In the genomic region with DNA sequence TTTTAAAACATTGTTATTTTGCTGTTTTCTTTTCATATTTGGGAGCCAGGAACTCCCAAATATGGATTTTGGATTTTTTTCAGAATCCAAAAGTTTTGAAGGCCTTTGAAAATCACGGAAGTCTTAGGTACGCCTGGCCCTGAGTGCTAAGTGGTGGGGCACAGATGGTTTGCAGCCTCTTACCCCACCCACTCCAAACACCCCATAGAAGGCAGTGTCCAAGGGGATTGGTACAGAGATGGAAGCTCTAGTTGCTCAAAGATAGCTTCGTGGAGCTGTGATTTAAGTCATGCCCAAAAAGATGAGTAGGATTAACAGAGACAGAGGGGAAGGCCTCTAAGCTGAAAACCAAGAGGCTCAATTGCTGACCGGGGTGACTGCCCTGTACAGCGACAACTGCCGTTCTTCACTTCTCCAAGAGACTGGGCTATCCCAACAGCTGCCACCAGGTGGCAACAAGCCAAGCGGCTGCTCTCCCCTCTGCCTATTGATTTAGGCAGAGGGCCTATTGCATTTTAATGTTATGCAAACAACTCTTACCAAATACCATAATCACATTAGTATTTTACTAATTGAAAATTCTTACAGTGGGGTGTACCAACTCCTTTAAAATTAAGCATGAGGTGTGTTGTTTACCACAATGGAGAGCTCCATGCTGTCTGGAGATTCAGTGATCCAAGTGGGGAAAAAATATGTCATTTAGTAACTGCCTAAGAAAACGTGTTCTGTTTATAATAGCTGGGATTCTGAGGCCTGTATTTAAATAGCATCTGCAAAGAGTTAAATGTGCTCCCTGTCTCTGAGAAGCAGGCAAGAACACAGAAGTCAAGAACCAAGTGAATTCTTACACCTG, we compare ENCODE assay signal across 8 cellular contexts.
A peak's percentile ranks its signal among the peaks of the same experiment; 100 is the strongest.
DNase-seq lines count a peak whose midpoint lies in the region; FAIRE-seq and TF ChIP-seq lines count a peak whose summit lies in the region.

No MANE protein-coding gene starts in this region.

- H3K4me1 ChIP-seq in MM.1S (ENCODE audit: low read length), result no peaks in the 10 kb centered on the region
- no peaks in the 10 kb centered on the region for H3K4me1 ChIP-seq in SJCRH30
- H3K4me1 ChIP-seq in thyroid gland, result no peaks in the 10 kb centered on the region

- no peak overlapping the region for H3K4me2 ChIP-seq in MM.1S (ENCODE audit: low read depth, low read length)

- no peak overlapping the region for H3K4me3 ChIP-seq in GM12865 (ENCODE audit: low read depth, low read length)
- no peak overlapping the region for H3K4me3 ChIP-seq in MM.1S (ENCODE audit: low read length)
- no peak overlapping the region for H3K4me3 ChIP-seq in SJCRH30
- H3K4me3 ChIP-seq in thyroid gland (replicated peaks in 1 of 3), result no peak overlapping the region

- H3F3A ChIP-seq in MM.1S (ENCODE audit: insufficient read depth, low read length), result no peaks in the 10 kb centered on the region

- peaks cover 1% of the 10 kb centered on the region for H3K36me3 Mint-ChIP-seq in osteocyte (ENCODE audit: unreplicated experiment)

- H3K27me3 Mint-ChIP-seq in osteocyte (ENCODE audit: unreplicated experiment), result peaks cover 16% of the 10 kb centered on the region

- WGBS in thyroid gland, 2 donors, result 24 to 26% methylated on average over 8 of the region's 8 CpGs

- TF ChIP-seq POLR2A in thyroid gland (IDR thresholded peaks at IDR 0.05), result no peak

- H3K36me3 ChIP-seq in MM.1S (replicated peaks; ENCODE audit: insufficient read depth, low read length) (no peaks in the 10 kb centered on the region), SJCRH30 (no peaks in the 10 kb centered on the region), thyroid gland (no peaks in the 10 kb centered on the region)

- intact Hi-C loops in thyroid gland (cut with DNase I), result no loop called here

- H4K20me1 ChIP-seq in MM.1S (ENCODE audit: insufficient read depth, low read length), result no peaks in the 10 kb centered on the region

- no peak overlapping the region for H2AFZ ChIP-seq in MM.1S (ENCODE audit: low read length)

- peak; percentile 83 for DNase-seq in GM12865 (ENCODE audit: low read depth)
- DNase-seq in MM.1S, result peak; percentile 74
- peak; percentile 82 to 89 for DNase-seq in SJCRH30
- DNase-seq in activated effector memory CD4-positive, alpha-beta T cell treated with Interleukin-2 at 50 U/mL for 16 hours, result peak; percentile 67
- DNase-seq in frontal cortex (ENCODE audit: low spot score in 2 of 2), result peak; percentile 33 to 61
- peak; percentile 90 for DNase-seq in osteocyte (ENCODE audit: extremely low spot score, unreplicated experiment)
- peak; percentile 83 to 87 for DNase-seq in thyroid gland
- no peak for DNase-seq in mesenteric fat pad (ENCODE audit: low spot score)

- H3K9me3 Mint-ChIP-seq in osteocyte (ENCODE audit: unreplicated experiment), result no peaks in the 10 kb centered on the region

- H3K9me3 ChIP-seq in MM.1S (replicated peaks; ENCODE audit: insufficient read depth, low read length) (no peaks in the 10 kb centered on the region), SJCRH30 (replicated peaks) (0 out of 2 replicates have a peak, but pooled peaks cover 12% of the 10 kb centered on the region), thyroid gland (no peaks in the 10 kb centered on the region)

- FAIRE-seq in frontal cortex (lab: Jason Lieb, UNC), result no peak

- no peak overlapping the region for H3K27ac Mint-ChIP-seq in osteocyte (ENCODE audit: unreplicated experiment)

- TF ChIP-seq CTCF in GM12865 (IDR thresholded peaks at IDR 0.05; ENCODE audit: insufficient read depth, low read depth, low read length, missing control alignments), result peak; percentile 89
- peak; percentile 96 for TF ChIP-seq CTCF in MM.1S (IDR thresholded peaks at IDR 0.05; ENCODE audit: low read length)
- TF ChIP-seq CTCF in osteocyte (IDR thresholded peaks at IDR 0.05), result peak; percentile 98
- peak; percentile 76 to 90 (median 82) for TF ChIP-seq CTCF in thyroid gland (IDR thresholded peaks at IDR 0.05)

- H3K79me2 ChIP-seq in MM.1S (ENCODE audit: low read length), result no peaks in the 10 kb centered on the region

- no peaks in the 10 kb centered on the region for H3K9me2 ChIP-seq in MM.1S (replicated peaks; ENCODE audit: insufficient read depth, low read length)

- no peak overlapping the region for H3K4me3 Mint-ChIP-seq in osteocyte (ENCODE audit: unreplicated experiment)

- H3K27ac ChIP-seq in MM.1S (ENCODE audit: low read length) (no peak overlapping the region), SJCRH30 (no peak overlapping the region), thyroid gland (no peak overlapping the region)

- no peak overlapping the region for H3K9ac ChIP-seq in MM.1S (ENCODE audit: low read length)

- no peaks in the 10 kb centered on the region for H3K4me1 Mint-ChIP-seq in osteocyte (ENCODE audit: unreplicated experiment)

- H3K27me3 ChIP-seq in MM.1S (replicated peaks; ENCODE audit: insufficient read depth, low read length), result no peaks in the 10 kb centered on the region
- H3K27me3 ChIP-seq in SJCRH30, result no peaks in the 10 kb centered on the region
- no peaks in the 10 kb centered on the region for H3K27me3 ChIP-seq in thyroid gland
